Comparison of ENCODE assay signal across 3 cellular contexts in the genomic region with DNA sequence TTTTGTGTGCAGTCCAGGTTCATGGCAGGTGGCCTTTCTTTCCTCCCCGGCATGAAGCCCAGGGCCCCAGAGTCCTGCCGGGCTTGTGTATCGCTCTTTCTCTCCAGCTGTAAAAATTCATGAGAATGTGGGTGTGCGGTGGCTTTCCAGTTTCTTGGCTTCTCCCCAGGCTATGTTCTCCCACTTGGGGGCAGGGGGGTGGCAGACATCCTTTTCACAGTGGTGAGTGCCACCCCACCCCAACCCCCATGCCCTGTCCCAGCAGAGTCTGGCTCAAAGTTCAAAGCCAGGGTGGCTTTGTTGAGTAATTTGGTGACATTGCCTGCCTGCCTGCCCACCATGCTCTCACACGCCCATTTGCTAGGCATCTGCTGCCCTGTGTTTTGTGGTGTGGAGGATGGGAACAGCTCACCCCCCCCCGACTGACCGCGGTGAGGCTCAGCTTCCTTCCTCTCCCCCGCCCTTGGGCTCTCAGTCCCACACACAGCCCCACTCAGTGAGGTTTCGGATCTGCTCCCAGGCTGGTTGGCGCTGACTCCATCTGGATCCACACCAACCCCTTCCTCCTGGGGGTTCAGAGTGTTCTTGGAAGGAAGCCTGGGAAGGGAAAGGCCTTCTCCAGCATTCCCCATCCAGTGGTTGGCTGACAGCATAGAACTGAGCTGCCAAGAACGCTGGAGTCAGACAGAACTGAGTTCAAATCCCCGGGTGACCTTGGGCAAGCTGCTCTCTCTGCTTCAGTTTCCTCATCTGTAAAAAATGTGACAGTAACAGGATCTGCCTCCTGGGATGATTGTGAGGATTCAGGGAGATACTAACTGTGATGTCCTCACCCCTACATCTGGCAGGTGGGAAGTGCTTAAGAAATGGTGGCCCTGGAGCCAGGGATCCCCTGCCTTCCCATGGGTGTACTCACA.
A peak's percentile ranks its signal among the peaks of the same experiment; 100 is the strongest.
TF ChIP-seq lines count a peak whose summit lies in the region.

No MANE protein-coding gene starts in this region.

TF ChIP-seq in HEK293, 187 proteins besides CTCF, POLR2A, EP300 and RAD21:
- TF ChIP-seq ZNF600 (tag by site-specific recombination; IDR thresholded peaks at IDR 0.05) (no peak; the same call in 1 of the 2 replicates), EGR2 (tag by site-specific recombination; IDR thresholded peaks at IDR 0.05; ENCODE audit: low read depth) (peak; percentile 90), ZIC2 (tag by site-specific recombination; IDR thresholded peaks at IDR 0.05) (peak; percentile 95), ZFHX2 (tag by site-specific recombination; conservative IDR thresholded peaks at IDR 0.05) (peak; percentile 88), ZNF341 (tag by site-specific recombination; IDR thresholded peaks at IDR 0.05; ENCODE audit: low read depth) (peak; percentile 39; the same call in 1 of the 2 replicates)

TF ChIP-seq in HepG2, 621 proteins besides CTCF, POLR2A, EP300 and RAD21 (continues in another document):
- no peak for TF ChIP-seq SMAD9 (CRISPR knock-in tag; IDR thresholded peaks at IDR 0.05)
- 0 out of 2 replicates have a peak, but pooled peaks have one; percentile 29 for TF ChIP-seq CBFB (CRISPR knock-in tag; IDR thresholded peaks at IDR 0.05)
- TF ChIP-seq, protein P1, sequence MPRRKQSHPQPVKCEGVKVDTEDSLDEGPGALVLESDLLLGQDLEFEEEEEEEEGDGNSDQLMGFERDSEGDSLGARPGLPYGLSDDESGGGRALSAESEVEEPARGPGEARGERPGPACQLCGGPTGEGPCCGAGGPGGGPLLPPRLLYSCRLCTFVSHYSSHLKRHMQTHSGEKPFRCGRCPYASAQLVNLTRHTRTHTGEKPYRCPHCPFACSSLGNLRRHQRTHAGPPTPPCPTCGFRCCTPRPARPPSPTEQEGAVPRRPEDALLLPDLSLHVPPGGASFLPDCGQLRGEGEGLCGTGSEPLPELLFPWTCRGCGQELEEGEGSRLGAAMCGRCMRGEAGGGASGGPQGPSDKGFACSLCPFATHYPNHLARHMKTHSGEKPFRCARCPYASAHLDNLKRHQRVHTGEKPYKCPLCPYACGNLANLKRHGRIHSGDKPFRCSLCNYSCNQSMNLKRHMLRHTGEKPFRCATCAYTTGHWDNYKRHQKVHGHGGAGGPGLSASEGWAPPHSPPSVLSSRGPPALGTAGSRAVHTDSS (CRISPR knock-in tag; conservative IDR thresholded peaks at IDR 0.05), result no peak
- TF ChIP-seq HNRNPL (IDR thresholded peaks at IDR 0.05; ENCODE audit: low read depth, low read length), result peak; percentile 84; the same call in 1 of the 2 replicates
- TF ChIP-seq, protein P2, sequence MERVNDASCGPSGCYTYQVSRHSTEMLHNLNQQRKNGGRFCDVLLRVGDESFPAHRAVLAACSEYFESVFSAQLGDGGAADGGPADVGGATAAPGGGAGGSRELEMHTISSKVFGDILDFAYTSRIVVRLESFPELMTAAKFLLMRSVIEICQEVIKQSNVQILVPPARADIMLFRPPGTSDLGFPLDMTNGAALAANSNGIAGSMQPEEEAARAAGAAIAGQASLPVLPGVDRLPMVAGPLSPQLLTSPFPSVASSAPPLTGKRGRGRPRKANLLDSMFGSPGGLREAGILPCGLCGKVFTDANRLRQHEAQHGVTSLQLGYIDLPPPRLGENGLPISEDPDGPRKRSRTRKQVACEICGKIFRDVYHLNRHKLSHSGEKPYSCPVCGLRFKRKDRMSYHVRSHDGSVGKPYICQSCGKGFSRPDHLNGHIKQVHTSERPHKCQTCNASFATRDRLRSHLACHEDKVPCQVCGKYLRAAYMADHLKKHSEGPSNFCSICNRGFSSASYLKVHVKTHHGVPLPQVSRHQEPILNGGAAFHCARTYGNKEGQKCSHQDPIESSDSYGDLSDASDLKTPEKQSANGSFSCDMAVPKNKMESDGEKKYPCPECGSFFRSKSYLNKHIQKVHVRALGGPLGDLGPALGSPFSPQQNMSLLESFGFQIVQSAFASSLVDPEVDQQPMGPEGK (CRISPR knock-in tag; IDR thresholded peaks at IDR 0.05), result peak; percentile 64
- TF ChIP-seq HNF4A (CRISPR knock-in tag; IDR thresholded peaks at IDR 0.05), result peak; percentile 37
- 0 out of 2 replicates have a peak, but pooled peaks have one; percentile 40 for TF ChIP-seq ZNF720 (CRISPR knock-in tag; IDR thresholded peaks at IDR 0.05)
- TF ChIP-seq, protein P3, sequence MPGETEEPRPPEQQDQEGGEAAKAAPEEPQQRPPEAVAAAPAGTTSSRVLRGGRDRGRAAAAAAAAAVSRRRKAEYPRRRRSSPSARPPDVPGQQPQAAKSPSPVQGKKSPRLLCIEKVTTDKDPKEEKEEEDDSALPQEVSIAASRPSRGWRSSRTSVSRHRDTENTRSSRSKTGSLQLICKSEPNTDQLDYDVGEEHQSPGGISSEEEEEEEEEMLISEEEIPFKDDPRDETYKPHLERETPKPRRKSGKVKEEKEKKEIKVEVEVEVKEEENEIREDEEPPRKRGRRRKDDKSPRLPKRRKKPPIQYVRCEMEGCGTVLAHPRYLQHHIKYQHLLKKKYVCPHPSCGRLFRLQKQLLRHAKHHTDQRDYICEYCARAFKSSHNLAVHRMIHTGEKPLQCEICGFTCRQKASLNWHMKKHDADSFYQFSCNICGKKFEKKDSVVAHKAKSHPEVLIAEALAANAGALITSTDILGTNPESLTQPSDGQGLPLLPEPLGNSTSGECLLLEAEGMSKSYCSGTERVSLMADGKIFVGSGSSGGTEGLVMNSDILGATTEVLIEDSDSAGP (CRISPR knock-in tag; IDR thresholded peaks at IDR 0.05; ENCODE audit: borderline replicate concordance), result peak; percentile 38; the same call in 1 of the 2 replicates
- TF ChIP-seq KAT2B (IDR thresholded peaks at IDR 0.05; ENCODE audit: borderline replicate concordance, low read depth, low read length), result no peak
- no peak for TF ChIP-seq RFX1 (IDR thresholded peaks at IDR 0.05)
- TF ChIP-seq, protein P4, sequence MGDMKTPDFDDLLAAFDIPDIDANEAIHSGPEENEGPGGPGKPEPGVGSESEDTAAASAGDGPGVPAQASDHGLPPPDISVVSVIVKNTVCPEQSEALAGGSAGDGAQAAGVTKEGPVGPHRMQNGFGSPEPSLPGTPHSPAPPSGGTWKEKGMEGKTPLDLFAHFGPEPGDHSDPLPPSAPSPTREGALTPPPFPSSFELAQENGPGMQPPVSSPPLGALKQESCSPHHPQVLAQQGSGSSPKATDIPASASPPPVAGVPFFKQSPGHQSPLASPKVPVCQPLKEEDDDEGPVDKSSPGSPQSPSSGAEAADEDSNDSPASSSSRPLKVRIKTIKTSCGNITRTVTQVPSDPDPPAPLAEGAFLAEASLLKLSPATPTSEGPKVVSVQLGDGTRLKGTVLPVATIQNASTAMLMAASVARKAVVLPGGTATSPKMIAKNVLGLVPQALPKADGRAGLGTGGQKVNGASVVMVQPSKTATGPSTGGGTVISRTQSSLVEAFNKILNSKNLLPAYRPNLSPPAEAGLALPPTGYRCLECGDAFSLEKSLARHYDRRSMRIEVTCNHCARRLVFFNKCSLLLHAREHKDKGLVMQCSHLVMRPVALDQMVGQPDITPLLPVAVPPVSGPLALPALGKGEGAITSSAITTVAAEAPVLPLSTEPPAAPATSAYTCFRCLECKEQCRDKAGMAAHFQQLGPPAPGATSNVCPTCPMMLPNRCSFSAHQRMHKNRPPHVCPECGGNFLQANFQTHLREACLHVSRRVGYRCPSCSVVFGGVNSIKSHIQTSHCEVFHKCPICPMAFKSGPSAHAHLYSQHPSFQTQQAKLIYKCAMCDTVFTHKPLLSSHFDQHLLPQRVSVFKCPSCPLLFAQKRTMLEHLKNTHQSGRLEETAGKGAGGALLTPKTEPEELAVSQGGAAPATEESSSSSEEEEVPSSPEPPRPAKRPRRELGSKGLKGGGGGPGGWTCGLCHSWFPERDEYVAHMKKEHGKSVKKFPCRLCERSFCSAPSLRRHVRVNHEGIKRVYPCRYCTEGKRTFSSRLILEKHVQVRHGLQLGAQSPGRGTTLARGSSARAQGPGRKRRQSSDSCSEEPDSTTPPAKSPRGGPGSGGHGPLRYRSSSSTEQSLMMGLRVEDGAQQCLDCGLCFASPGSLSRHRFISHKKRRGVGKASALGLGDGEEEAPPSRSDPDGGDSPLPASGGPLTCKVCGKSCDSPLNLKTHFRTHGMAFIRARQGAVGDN (CRISPR knock-in tag; IDR thresholded peaks at IDR 0.05), result peak; percentile 48

TF ChIP-seq in HEK293T, 16 proteins besides CTCF, POLR2A, EP300 and RAD21:
- no peak for TF ChIP-seq FOXM1 (IDR thresholded peaks at IDR 0.05; ENCODE audit: borderline replicate concordance)
- no peak for TF ChIP-seq HDGF (IDR thresholded peaks at IDR 0.05; ENCODE audit: borderline replicate concordance)
- no peak for TF ChIP-seq ELF4 (IDR thresholded peaks at IDR 0.05)
- no peak for TF ChIP-seq FOXK2 (IDR thresholded peaks at IDR 0.05)
- no peak for TF ChIP-seq LEF1 (IDR thresholded peaks at IDR 0.05; ENCODE audit: borderline replicate concordance)
- TF ChIP-seq, protein P5, sequence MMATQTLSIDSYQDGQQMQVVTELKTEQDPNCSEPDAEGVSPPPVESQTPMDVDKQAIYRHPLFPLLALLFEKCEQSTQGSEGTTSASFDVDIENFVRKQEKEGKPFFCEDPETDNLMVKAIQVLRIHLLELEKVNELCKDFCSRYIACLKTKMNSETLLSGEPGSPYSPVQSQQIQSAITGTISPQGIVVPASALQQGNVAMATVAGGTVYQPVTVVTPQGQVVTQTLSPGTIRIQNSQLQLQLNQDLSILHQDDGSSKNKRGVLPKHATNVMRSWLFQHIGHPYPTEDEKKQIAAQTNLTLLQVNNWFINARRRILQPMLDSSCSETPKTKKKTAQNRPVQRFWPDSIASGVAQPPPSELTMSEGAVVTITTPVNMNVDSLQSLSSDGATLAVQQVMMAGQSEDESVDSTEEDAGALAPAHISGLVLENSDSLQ (IDR thresholded peaks at IDR 0.05), result no peak
- no peak for TF ChIP-seq SP1 (IDR thresholded peaks at IDR 0.05)
- no peak for TF ChIP-seq FOXA1 (IDR thresholded peaks at IDR 0.05)
- TF ChIP-seq ZNF384 (IDR thresholded peaks at IDR 0.05), result no peak
- TF ChIP-seq BHLHE40 (IDR thresholded peaks at IDR 0.05; ENCODE audit: borderline replicate concordance), result no peak
- no peak for TF ChIP-seq TARDBP (IDR thresholded peaks at IDR 0.05)
- TF ChIP-seq L3MBTL2 (conservative IDR thresholded peaks at IDR 0.05), result no peak
- no peak for TF ChIP-seq SUZ12 (IDR thresholded peaks at IDR 0.05)
- no peak for TF ChIP-seq ARNT (IDR thresholded peaks at IDR 0.05)
- no peak for TF ChIP-seq NFRKB (IDR thresholded peaks at IDR 0.05)
